ENCODE assay signal across 8 cellular contexts in genomic region chr6:21587925-21588811, GRCh38. TPM values are rescaled to one million over a fixed set of nuclear protein-coding genes. Genes with fewer than 3 reads are reported as not detected.
A peak's percentile ranks its signal among the peaks of the same experiment; 100 is the strongest.
DNase-seq lines count a peak whose midpoint lies in the region; ATAC-seq and TF ChIP-seq lines count a peak whose summit lies in the region.

No MANE protein-coding gene starts in this region.

- peaks cover 12% of the 10 kb centered on the region for H3K4me1 Mint-ChIP-seq in activated naive CD4-positive, alpha-beta T cell treated with anti-CD3 and anti-CD28 coated beads, Interleukin-2, amount 50 U/mL, for 24 hours
- H3K4me1 Mint-ChIP-seq in glutamatergic neuron (ENCODE audit: low read depth, unreplicated experiment): peaks cover 18% of the 10 kb centered on the region

- peak overlapping the region; percentile 84 to 96 for H3K4me3 ChIP-seq in DND-41 (ENCODE audit: low read depth in 1 of 2, low read length in 2 of 2)

- no peaks in the 10 kb centered on the region for H3K36me3 Mint-ChIP-seq in activated naive CD4-positive, alpha-beta T cell treated with anti-CD3 and anti-CD28 coated beads, Interleukin-2, amount 50 U/mL, for 24 hours
- peaks cover 5% of the 10 kb centered on the region for H3K36me3 Mint-ChIP-seq in glutamatergic neuron (ENCODE audit: unreplicated experiment)

- peak overlapping the region; percentile 97 for H3K9ac ChIP-seq in DND-41 (ENCODE audit: low read depth, low read length)

- peaks cover 20% of the 10 kb centered on the region for H3K79me2 ChIP-seq in DND-41 (ENCODE audit: insufficient read depth, low read length)

- H3K27ac Mint-ChIP-seq in activated naive CD4-positive, alpha-beta T cell treated with anti-CD3 and anti-CD28 coated beads, Interleukin-2, amount 50 U/mL, for 24 hours: no peak overlapping the region
- peak overlapping the region; percentile 100 for H3K27ac Mint-ChIP-seq in glutamatergic neuron (ENCODE audit: unreplicated experiment)

- peak overlapping the region; percentile 100 for H3K27ac ChIP-seq in DND-41 (ENCODE audit: low read length)

- peak overlapping the region; percentile 90 for H2AFZ ChIP-seq in DND-41 (ENCODE audit: low read depth, low read length)

- peak; percentile 56 for ATAC-seq in DND-41 (ENCODE audit: insufficient read depth, low read depth)
- peak; percentile 40 for ATAC-seq in HG03521 (IDR thresholded peaks at IDR 0.05; ENCODE audit: unreplicated experiment)

- peak overlapping the region; percentile 93 for H3K4me2 ChIP-seq in DND-41 (ENCODE audit: insufficient read depth, low read length)

- peak; percentile 4 for TF ChIP-seq CTCF in DND-41 (IDR thresholded peaks at IDR 0.05; ENCODE audit: borderline replicate concordance, extremely low read depth, low read length, poor library complexity, severe bottlenecking)
- TF ChIP-seq CTCF in GM20000 (IDR thresholded peaks at IDR 0.05; ENCODE audit: extremely low read depth, missing control alignments): no peak
- TF ChIP-seq CTCF in glutamatergic neuron (IDR thresholded peaks at IDR 0.05; ENCODE audit: partially characterized antibody, unreplicated experiment): no peak

- H3K9me3 Mint-ChIP-seq in activated naive CD4-positive, alpha-beta T cell treated with anti-CD3 and anti-CD28 coated beads, Interleukin-2, amount 50 U/mL, for 24 hours: no peaks in the 10 kb centered on the region
- peaks cover 22% of the 10 kb centered on the region for H3K9me3 Mint-ChIP-seq in glutamatergic neuron (ENCODE audit: unreplicated experiment)

- no peaks in the 10 kb centered on the region for H3K27me3 ChIP-seq in DND-41 (ENCODE audit: insufficient read depth, low read length, poor library complexity)

- H3K4me3 Mint-ChIP-seq in activated naive CD4-positive, alpha-beta T cell treated with anti-CD3 and anti-CD28 coated beads, Interleukin-2, amount 50 U/mL, for 24 hours: peak overlapping the region; percentile 88
- peak overlapping the region; percentile 99 for H3K4me3 Mint-ChIP-seq in glutamatergic neuron (ENCODE audit: unreplicated experiment)

- H3K4me1 ChIP-seq in DND-41 (ENCODE audit: insufficient read depth, low read length): peaks cover 30% of the 10 kb centered on the region

- DNase-seq in DND-41 (peak; percentile 83), GM20000 (ENCODE audit: low spot score) (peak; percentile 59), NOMO-1 treated with dmso at 0.1 percent for 144 hours (lab: John Stamatoyannopoulos, UW; ENCODE audit: unreplicated experiment) (peak; percentile 75), glutamatergic neuron (peak; percentile 84), occipital lobe (lab: John Stamatoyannopoulos, UW) (peak; percentile 59), 8988T (no peak)

- no peaks in the 10 kb centered on the region for H3K9me3 ChIP-seq in DND-41 (ENCODE audit: insufficient read depth, low read length, severe bottlenecking)

- H4K20me1 ChIP-seq in DND-41 (ENCODE audit: insufficient read depth, low read length): no peaks in the 10 kb centered on the region; the same call in 1 of the 2 replicates

- no peaks in the 10 kb centered on the region; the same call in 1 of the 2 replicates for H3K36me3 ChIP-seq in DND-41 (ENCODE audit: insufficient read depth, low read length)

- H3K27me3 Mint-ChIP-seq in activated naive CD4-positive, alpha-beta T cell treated with anti-CD3 and anti-CD28 coated beads, Interleukin-2, amount 50 U/mL, for 24 hours: peaks cover 28% of the 10 kb centered on the region
- peaks cover 28% of the 10 kb centered on the region for H3K27me3 Mint-ChIP-seq in glutamatergic neuron (ENCODE audit: unreplicated experiment)

RNA-seq across cellular contexts. Expression of gene SOX4, which starts 5.4 kb away (rescaled TPM):
- total RNA-seq in glutamatergic neuron (ENCODE audit: unreplicated experiment) (269 TPM), occipital lobe (370 TPM)
